8 cellular contexts compared by ENCODE assay signal in the genomic region with DNA sequence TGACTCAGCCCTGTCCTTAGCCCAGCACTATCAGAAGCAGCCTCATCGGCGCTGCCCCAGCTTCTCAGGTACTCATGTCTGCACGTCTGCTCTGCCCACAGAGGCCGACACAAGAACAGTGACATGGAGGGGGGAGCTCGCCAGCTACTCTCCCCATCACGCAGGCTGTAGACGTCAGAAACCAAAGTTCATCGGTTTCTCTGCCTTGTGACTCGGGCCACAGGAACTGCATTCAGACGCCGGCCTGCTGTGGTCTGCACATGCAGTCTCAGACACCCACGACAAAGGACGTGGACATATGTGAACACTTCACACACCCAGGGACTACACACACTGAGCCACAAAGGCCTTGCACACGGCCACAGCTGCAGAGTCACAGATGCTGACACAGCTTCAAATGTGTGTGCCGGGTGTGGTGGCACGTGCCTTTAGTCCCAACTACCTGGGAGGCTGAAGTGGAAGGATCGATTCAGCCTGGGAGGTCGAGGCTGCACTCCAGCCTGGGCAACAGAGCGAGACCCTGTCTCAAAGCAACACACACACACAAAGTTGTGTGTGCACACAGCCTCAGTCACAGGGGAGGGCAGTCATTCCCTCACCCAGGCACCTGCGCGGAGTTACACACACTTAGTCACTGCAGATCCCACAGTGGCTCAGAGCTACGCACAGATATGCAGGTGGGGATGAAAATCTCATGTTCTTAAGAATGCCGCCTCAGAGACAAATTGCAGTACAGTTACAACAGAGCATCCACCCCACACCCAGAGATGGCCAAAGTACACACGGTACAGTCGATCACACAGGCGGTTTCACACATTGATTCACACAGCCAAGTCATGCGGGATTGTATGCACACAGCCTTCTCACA. TPM values are rescaled to one million over a fixed set of nuclear protein-coding genes. Genes with fewer than 3 reads are reported as not detected.
A peak's percentile ranks its signal among the peaks of the same experiment; 100 is the strongest.
DNase-seq lines count a peak whose midpoint lies in the region; ATAC-seq and TF ChIP-seq lines count a peak whose summit lies in the region.

No MANE protein-coding gene starts in this region.

- H3K27ac ChIP-seq in VCaP (peak overlapping the region; percentile 99), mammary epithelial cell (ENCODE audit: insufficient read depth, low read depth, low read length) (peak overlapping the region; percentile 92), right lobe of liver (peak overlapping the region; percentile 95 to 99 (median 98))

- H3K79me2 ChIP-seq in mammary epithelial cell (ENCODE audit: insufficient read depth, low read length): peaks cover 1% of the 10 kb centered on the region

- WGBS in mammary epithelial cell (ENCODE audit: low coverage, missing lambda C conversion rate): 50% methylated on average over 19 of the region's 27 CpGs
- WGBS in right lobe of liver (ENCODE audit: insufficient coverage, low coverage, low lambda C conversion rate, missing lambda C conversion rate): 14% methylated on average over 16 of the region's 27 CpGs

- H3K4me3 ChIP-seq in mammary epithelial cell (replicated peaks in 1 of 3; ENCODE audit: insufficient read depth in 1 of 3, low read depth in 2 of 3, low read length in 3 of 3) (peak overlapping the region in 1 of 3 experiments; percentile 46), right lobe of liver (peak overlapping the region in 2 of 3 donors; percentile 51 to 56)

- in situ Hi-C loops in mammary epithelial cell (cut with MboI; ENCODE audit: low sequenced_read_pairs in 2 of 2): no loop called here

- peak; percentile 8 for ATAC-seq in HG03565 (IDR thresholded peaks at IDR 0.05; ENCODE audit: unreplicated experiment)
- peak; percentile 39 to 49 (median 44) for ATAC-seq in right lobe of liver
- no peak for ATAC-seq in GM19328 (IDR thresholded peaks at IDR 0.05; ENCODE audit: unreplicated experiment)
- ATAC-seq in GM18867 (IDR thresholded peaks at IDR 0.05; ENCODE audit: unreplicated experiment): no peak

- no peaks in the 10 kb centered on the region for H3K9me3 ChIP-seq in mammary epithelial cell (replicated peaks; ENCODE audit: insufficient read depth, low read length)
- H3K9me3 ChIP-seq in right lobe of liver: no peaks in the 10 kb centered on the region

- dilution Hi-C loops in mammary epithelial cell (cut with HindIII; ENCODE audit: low sequenced_read_pairs): no loop called here

- TF ChIP-seq CTCF in VCaP (conservative IDR thresholded peaks at IDR 0.05) (no peak), mammary epithelial cell (conservative IDR thresholded peaks at IDR 0.05 in 1 of 2, IDR thresholded peaks at IDR 0.05 in 1 of 2; ENCODE audit: extremely low read depth in 1 of 2, insufficient read depth in 1 of 2, low read depth in 1 of 2, low read length in 2 of 2) (no peak), right lobe of liver (IDR thresholded peaks at IDR 0.05) (no peak)

- no peaks in the 10 kb centered on the region for H3K36me3 ChIP-seq in mammary epithelial cell (ENCODE audit: insufficient read depth, low read length)
- no peaks in the 10 kb centered on the region for H3K36me3 ChIP-seq in right lobe of liver

- intact Hi-C loops in mammary epithelial cell (cut with micrococcal nuclease): loop anchor here (1.0 to 2.0 kb wide), 3 partner anchors 11 to 43 kb away; partner anchors contain the start of genes PLEKHG2 and SUPT5H
- intact Hi-C loops in right lobe of liver (cut with DNase I): no loop called here

- H2AFZ ChIP-seq in mammary epithelial cell (ENCODE audit: low read depth, low read length): peak overlapping the region; percentile 28

- H3K4me1 ChIP-seq in mammary epithelial cell (ENCODE audit: insufficient read depth, low read length): peaks cover 53% of the 10 kb centered on the region
- peaks cover 0 to 67% (median 29%) of the 10 kb centered on the region in 4 donors for H3K4me1 ChIP-seq in right lobe of liver

- CTCF ChIA-PET in mammary epithelial cell (lab: Charles Lee; ENCODE audit: low non-redundant PET): no interaction called here

- H3K4me2 ChIP-seq in mammary epithelial cell (ENCODE audit: insufficient read depth, low read depth, low read length): peak overlapping the region; percentile 81

- DNase-seq in EH (ENCODE audit: low read depth): peak; percentile 65
- DNase-seq in mammary epithelial cell: peak; percentile 94
- peak; percentile 90 to 92 (median 91) for DNase-seq in right lobe of liver
- DNase-seq in stimulated activated CD8-positive, alpha-beta memory T cell treated with anti-CD3 and anti-CD28 coated beads, Interleukin-12 subunit alpha, Interleukin-12 subunit beta, amount 100 ng/mL, for 24 hours (ENCODE audit: extremely low read depth): peak; percentile 61

- peak; percentile 94 for TF ChIP-seq POLR2A in right lobe of liver (IDR thresholded peaks at IDR 0.05)

- H4K20me1 ChIP-seq in mammary epithelial cell (ENCODE audit: insufficient read depth, low read length): no peaks in the 10 kb centered on the region

- H3K27me3 ChIP-seq in mammary epithelial cell (ENCODE audit: insufficient read depth, low read length) (no peaks in the 10 kb centered on the region), right lobe of liver (no peaks in the 10 kb centered on the region)

- peak overlapping the region; percentile 71 for H3K9ac ChIP-seq in mammary epithelial cell (ENCODE audit: insufficient read depth, low read length)

- no TSS peak for BruUV-seq in mammary epithelial cell (replicated peaks; lab: Mats Ljungman, UMichigan)

RNA-seq across cellular contexts. Expression of gene ZFP36, which starts 4.9 kb away (rescaled TPM):
- 100 to 1,000 TPM in 1 of 2 donors, 10 to 100 TPM in 1; 13.3 to 110 TPM for total RNA-seq in mammary epithelial cell
- polyA plus RNA-seq in mammary epithelial cell: 10.4 TPM
- 34.5 TPM for polyA minus RNA-seq in mammary epithelial cell
- total RNA-seq in right lobe of liver: 100 to 1,000 TPM in 3 of 6 experiments, 10 to 100 TPM in 3; 28.3 to 156 (median 91.7) TPM

RNA-seq across cellular contexts. Expression of gene MED29, which starts 10.6 kb away (rescaled TPM):
- total RNA-seq in mammary epithelial cell (10 to 100 TPM; 19.5 to 29.3 TPM), right lobe of liver (10 to 100 TPM; 19.4 to 38.1 (median 24.1) TPM)
- polyA plus RNA-seq in mammary epithelial cell: 25.9 TPM
- polyA minus RNA-seq in mammary epithelial cell: 21.9 TPM

RNA-seq across cellular contexts. Expression of gene PLEKHG2, which starts 10.7 kb away (rescaled TPM):
- 10 to 100 TPM; 15.5 to 40.6 TPM for total RNA-seq in mammary epithelial cell
- 21.9 TPM for polyA plus RNA-seq in mammary epithelial cell
- 10.2 TPM for polyA minus RNA-seq in mammary epithelial cell
- total RNA-seq in right lobe of liver: 10 to 100 TPM in 1 of 6 experiments, 1 to 10 TPM in 5; 1.6 to 15.0 (median 6.3) TPM

RNA-seq across cellular contexts. Expression of gene PAF1, which starts 10.9 kb away (rescaled TPM):
- total RNA-seq in mammary epithelial cell (10 to 100 TPM; 25.5 to 45.8 TPM), right lobe of liver (10 to 100 TPM; 18.6 to 34.9 (median 24.8) TPM)
- 54.0 TPM for polyA plus RNA-seq in mammary epithelial cell
- polyA minus RNA-seq in mammary epithelial cell: 26.5 TPM

RNA-seq across cellular contexts. Expression of gene RPS16, which starts 34.0 kb away (rescaled TPM):
- total RNA-seq in mammary epithelial cell: 1,000 to 10,000 TPM in 1 of 2 donors, 100 to 1,000 TPM in 1; 361 to 1,710 TPM
- 3,363 TPM for polyA plus RNA-seq in mammary epithelial cell
- 1,696 TPM for polyA minus RNA-seq in mammary epithelial cell
- 100 to 1,000 TPM; 448 to 643 (median 568) TPM for total RNA-seq in right lobe of liver

Comparison
In these comparisons a context has a peak if more than half of its experiments do, and no peak if none do; other contexts are left out.
1. ATAC-seq: peak in HG03565 (single experiment) and right lobe of liver (4 of 4); none in GM19328 (single experiment) and GM18867 (single experiment).
2. Peak in every context shown above with its lines, with median percentiles within 50 percentile points of each other: DNase-seq and H3K27ac ChIP-seq.